In the genomic region with DNA sequence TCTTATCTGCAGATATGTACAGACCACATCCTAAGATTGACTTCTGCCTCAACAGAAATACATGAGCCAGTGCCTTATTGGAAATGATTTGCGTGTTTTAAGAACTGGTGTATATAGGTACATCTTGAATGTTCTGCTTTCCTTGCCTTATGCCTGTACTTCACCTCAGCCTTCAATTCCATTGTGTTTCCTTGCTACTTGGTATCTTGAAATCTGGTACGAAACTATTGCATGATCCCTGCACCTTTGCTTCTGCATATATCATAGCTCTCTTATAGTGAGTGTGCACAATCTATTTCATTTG, we compare ENCODE assay signal across 10 cellular contexts. TPM values are rescaled to one million over a fixed set of nuclear protein-coding genes. Genes with fewer than 3 reads are reported as not detected.
DNase-seq lines count a peak whose midpoint lies in the region; ATAC-seq, FAIRE-seq and TF ChIP-seq lines count a peak whose summit lies in the region.
"Had no signal": no experiment of that assay in that cellular context is flagged by ENCODE, and none has a peak within 500 bp of the region (broad histone marks: within the 10 kb centered on the region; RNA-seq: fewer than 3 reads in every experiment).

No MANE protein-coding gene starts in this region.

- TF ChIP-seq CTCF in GM12878 (IDR thresholded peaks at IDR 0.05 in 2 of 3, conservative IDR thresholded peaks at IDR 0.05 in 1 of 3; ENCODE audit: control insufficient read depth in 2 of 3, extremely low read depth in 1 of 3, insufficient read depth in 1 of 3, low read depth in 3 of 3, low read length in 3 of 3) = no peak

- H3K4me3 ChIP-seq in BLaER1 (peak overlapping the region; percentile 95), HUES64 (ENCODE audit: low read length) (peak overlapping the region; percentile 79), GM12878 (peak overlapping the region; percentile 80), mesendoderm (ENCODE audit: low read length) (peak overlapping the region; percentile 2)

- TF ChIP-seq RAD21 in GM12878 (IDR thresholded peaks at IDR 0.05; ENCODE audit: insufficient read depth, low read depth, low read length) = no peak

- H2AFZ ChIP-seq in GM12878 (ENCODE audit: control insufficient read depth, low read depth, low read length) = no peak overlapping the region

- peaks cover 7% of the 10 kb centered on the region for H3K79me1 ChIP-seq in mesendoderm (ENCODE audit: low read length)

- POLR2A ChIA-PET in GM12878 (lab: Charles Lee) = interaction anchor here (0.5 to 0.6 kb wide), 2 partner anchors 12 to 86 kb away, joined by 3 read pairs; no protein-coding TSS in a partner anchor

- H3K36me3 ChIP-seq in BLaER1 (peaks cover 51% of the 10 kb centered on the region), HUES64 (ENCODE audit: insufficient read depth, low read length) (0 out of 2 replicates have a peak, but pooled peaks cover 6% of the 10 kb centered on the region), GM12878 (ENCODE audit: control insufficient read depth in 2 of 2, insufficient read depth in 2 of 2, low read length in 1 of 2) (peaks cover 0 to 10% of the 10 kb centered on the region in 2 experiments; a peak in 2 of 4 replicates), mesendoderm (ENCODE audit: control insufficient read depth, insufficient read depth, low read length) (no peaks in the 10 kb centered on the region)

- H3K4ac ChIP-seq in mesendoderm (ENCODE audit: low read depth, low read length) = no peak overlapping the region

- H2BK5ac ChIP-seq in mesendoderm (ENCODE audit: low read length) = no peak overlapping the region

- peak overlapping the region; percentile 78 for H3K4me2 ChIP-seq in BLaER1
- H3K4me2 ChIP-seq in GM12878 (ENCODE audit: control insufficient read depth, insufficient read depth) = peak overlapping the region; percentile 80
- H3K4me2 ChIP-seq in mesendoderm (ENCODE audit: low read length) = peak overlapping the region; percentile 20

- DNase-seq in GM12878 (ENCODE audit: low read depth, low spot score) (no peak), mesendoderm (no peak), anterior cingulate cortex (lab: John Stamatoyannopoulos, UW) (no peak), ecto neural progenitor cell (ENCODE audit: low spot score) (no peak)
- DNase-seq: left colon had no signal

- peak overlapping the region; percentile 61 for H3K56ac ChIP-seq in mesendoderm (ENCODE audit: low read length)

- CTCF ChIA-PET in GM12878 (lab: Yijun Ruan, JAX) = no interaction called here

- H3K79me2 ChIP-seq in GM12878 (ENCODE audit: control insufficient read depth, insufficient read depth, low read length) (peaks cover 17% of the 10 kb centered on the region), mesendoderm (ENCODE audit: control insufficient read depth, insufficient read depth, low read length) (peaks cover 5% of the 10 kb centered on the region)

- H4K5ac ChIP-seq in mesendoderm (ENCODE audit: low read length) = no peak overlapping the region

- no peak overlapping the region for H2AK5ac ChIP-seq in mesendoderm (ENCODE audit: low read length)

- H2BK120ac ChIP-seq in mesendoderm (ENCODE audit: low read depth, low read length) = no peak overlapping the region

- FAIRE-seq in GM12878 (lab: Jason Lieb, UNC) = no peak
- FAIRE-seq: bronchial epithelial cell had no signal

- H3K27ac ChIP-seq in BLaER1 (no peak overlapping the region), HUES64 (ENCODE audit: low read depth, low read length) (no peak overlapping the region), GM12878 (ENCODE audit: control insufficient read depth, insufficient read depth) (no peak overlapping the region), mesendoderm (ENCODE audit: low read depth, low read length) (no peak overlapping the region)

- ATAC-seq in GM12878 (no peak), GM18858 (IDR thresholded peaks at IDR 0.05; ENCODE audit: unreplicated experiment) (no peak)
- ATAC-seq in activated CD4-positive, CD25-positive, alpha-beta regulatory T cell treated with anti-CD3 and anti-CD28 coated beads, Interleukin-2, amount 50 U/mL, for 24 hours = no peak

- intact Hi-C loops in GM12878 (cut with micrococcal nuclease; ENCODE audit: unreplicated experiment) = loop anchor here (5.0 kb wide), 3 partner anchors 75 to 350 kb away; no protein-coding TSS in a partner anchor

- no peaks in the 10 kb centered on the region for H4K20me1 ChIP-seq in BLaER1
- no peaks in the 10 kb centered on the region for H4K20me1 ChIP-seq in GM12878 (ENCODE audit: control insufficient read depth, insufficient read depth)

- no peak overlapping the region for H2BK15ac ChIP-seq in mesendoderm (replicated peaks; ENCODE audit: low read depth)

- H3K4me1 ChIP-seq in BLaER1 (peaks cover 27% of the 10 kb centered on the region), HUES64 (ENCODE audit: insufficient read depth, low read length) (0 out of 2 replicates have a peak, but pooled peaks cover 4% of the 10 kb centered on the region), GM12878 (ENCODE audit: control insufficient read depth, insufficient read depth, low read length) (peaks cover 4% of the 10 kb centered on the region), mesendoderm (ENCODE audit: control insufficient read depth, low read depth, low read length) (no peaks in the 10 kb centered on the region)

- 75% methylated on average over 2 of the region's 2 CpGs for WGBS in HUES64
- WGBS in GM12878 (ENCODE audit: insufficient coverage, insufficient replicate concordance, low lambda C conversion rate, missing lambda C conversion rate) = 100% methylated on average over 2 of the region's 2 CpGs
- no CpG with 5 or more reads among the region's 2 CpGs for WGBS in mesendoderm (ENCODE audit: extremely low coverage, insufficient coverage, low lambda C conversion rate)

- in situ Hi-C loops in GM12878 (cut with MboI) = loop anchor here (10.0 kb wide), 1 partner anchor 123 kb away; no protein-coding TSS in a partner anchor

- no peak overlapping the region for H3K23ac ChIP-seq in mesendoderm (ENCODE audit: low read length)

- TF ChIP-seq POLR2A in GM12878 (IDR thresholded peaks at IDR 0.05; ENCODE audit: low read depth, low read length) = no peak

- H3K9me3 ChIP-seq in BLaER1 (peaks cover 70% of the 10 kb centered on the region), HUES64 (ENCODE audit: insufficient read depth, low read depth, low read length) (no peaks in the 10 kb centered on the region), GM12878 (replicated peaks; ENCODE audit: control insufficient read depth, insufficient read depth, low read length) (peaks cover 8% of the 10 kb centered on the region)

- peak overlapping the region; percentile 95; the same call in 1 of the 2 replicates for H3K9ac ChIP-seq in BLaER1
- no peak overlapping the region for H3K9ac ChIP-seq in HUES64 (ENCODE audit: low read depth, low read length)
- H3K9ac ChIP-seq in GM12878 (ENCODE audit: control insufficient read depth, insufficient read depth, low read length) = no peak overlapping the region
- peak overlapping the region; percentile 65 for H3K9ac ChIP-seq in mesendoderm (ENCODE audit: low read length)

- no peak overlapping the region for H3K18ac ChIP-seq in mesendoderm (ENCODE audit: low read length)

- no peak overlapping the region for H4K8ac ChIP-seq in mesendoderm (ENCODE audit: low read depth, low read length)

- RAD21 ChIA-PET in GM12878 (lab: Charles Lee; ENCODE audit: unreplicated experiment) = interaction anchor here (0.7 to 1.8 kb wide), 2 partner anchors 90 to 350 kb away, joined by 3 to 4 read pairs; no protein-coding TSS in a partner anchor

- no TSS peak for BruUV-seq in GM12878 (replicated peaks; lab: Mats Ljungman, UMichigan)

- no peak for TF ChIP-seq EP300 in GM12878 (IDR thresholded peaks at IDR 0.05; ENCODE audit: borderline replicate concordance in 1 of 2, control insufficient read depth in 1 of 2, low read depth in 2 of 2, low read length in 2 of 2)

- no peaks in the 10 kb centered on the region for H3K27me3 ChIP-seq in BLaER1
- no peaks in the 10 kb centered on the region; the same call in 1 of the 2 replicates for H3K27me3 ChIP-seq in HUES64 (ENCODE audit: insufficient read depth, low read length)
- no peaks in the 10 kb centered on the region for H3K27me3 ChIP-seq in GM12878 (replicated peaks in 1 of 2; ENCODE audit: control insufficient read depth in 2 of 2, insufficient read depth in 2 of 2, low read length in 1 of 2)
- H3K27me3 ChIP-seq in mesendoderm (ENCODE audit: insufficient read depth, low read length, poor library complexity) = no peaks in the 10 kb centered on the region

- SMC1A ChIA-PET in GM12878 (lab: Charles Lee; ENCODE audit: uncharacterized antibody, unreplicated experiment) = interaction anchor here (1.2 to 1.8 kb wide), 3 partner anchors 70 to 130 kb away, joined by 3 to 6 read pairs (median 4); no protein-coding TSS in a partner anchor

TF ChIP-seq in GM12878, 131 proteins besides CTCF, POLR2A, EP300 and RAD21 (continues in another document):
- no peak for TF ChIP-seq ZNF217 (IDR thresholded peaks at IDR 0.05)
- TF ChIP-seq BCL11A (IDR thresholded peaks at IDR 0.05; ENCODE audit: low read depth, low read length) = no peak

RNA-seq across cellular contexts. Expression of a gene that starts 1.5 kb away (rescaled TPM):
- polyA plus RNA-seq in HUES64 (2013, experiment 1 of 2) = 17.4 TPM
- 19.9 TPM for polyA plus RNA-seq in HUES64 (2013, experiment 2 of 2)
- 162 and 180 TPM in 2 replicates for total RNA-seq in GM12878 (2013; cell fraction: nucleolus; rRNA removed)
- 31.6 and 41.5 TPM in 2 replicates for total RNA-seq in GM12878 (2014; rRNA removed)
- 31.4 and 32.7 TPM in 2 replicates for total RNA-seq in GM12878 (2014; rRNA removed; fragmentation: Illumina TruSeq; extraction: Trizol)
- 24.4 and 24.6 TPM in 2 replicates for total RNA-seq in GM12878 (2021)
- 94.0 TPM for polyA plus RNA-seq in GM12878 (2011; ENCODE audit: low read depth)
- polyA plus RNA-seq in GM12878 (2011; rRNA removed) = 82.1 and 120 TPM in 2 replicates
- polyA plus RNA-seq in GM12878 (2011; cell fraction: cytosol; rRNA removed) = 34.1 and 41.8 TPM in 2 replicates
- polyA plus RNA-seq in GM12878 (2011; cell fraction: nucleus; rRNA removed) = 80.6 and 81.9 TPM in 2 replicates
- 22.8 and 56.1 TPM in 2 replicates for polyA plus RNA-seq in GM12878 (2012)
- polyA plus RNA-seq in GM12878 (2014; fragmentation: Illumina TruSeq; extraction: Trizol) = 35.5 and 44.2 TPM in 2 replicates
- polyA plus RNA-seq in GM12878 (2014; fragmentation: Nextera tagmentation; extraction: Ambion mirVana) = 10 to 100 TPM; 67.9 to 75.2 TPM
- 36.3 and 46.7 TPM in 2 replicates for polyA plus RNA-seq in GM12878 (2014; rRNA removed)
- polyA plus RNA-seq in GM12878 (2016; fragmentation: Nextera tagmentation; extraction: Ambion mirVana) = 10 to 100 TPM; 57.1 to 58.3 TPM
- 66.5 and 116 TPM in 2 replicates for polyA minus RNA-seq in GM12878 (2011; rRNA and poly(A)+ RNA removed)
- polyA minus RNA-seq in GM12878 (2011; cell fraction: cytosol; rRNA and poly(A)+ RNA removed) = 7.8 and 8.3 TPM in 2 replicates
- 38.7 and 69.5 TPM in 2 replicates for polyA minus RNA-seq in GM12878 (2011; cell fraction: nucleus; rRNA and poly(A)+ RNA removed)
- polyA plus RNA-seq in mesendoderm (2013, experiment 1 of 2) = 35.4 TPM
- polyA plus RNA-seq in mesendoderm (2013, experiment 2 of 2) = 33.9 TPM

Comparison
In these comparisons a context has a peak if more than half of its experiments do, and no peak if none do; other contexts are left out.
1. H3K4me2 ChIP-seq: peak in every context shown above with its lines; median percentile 80 in GM12878; 78 in BLaER1; 20 in mesendoderm.
2. H3K4me3 ChIP-seq: peak in every context shown above with its lines; median percentile 95 in BLaER1; 80 in GM12878; 79 in HUES64; 2 in mesendoderm.
3. H3K9ac ChIP-seq: peak in BLaER1 (single experiment) and mesendoderm (single experiment); none in HUES64 (single experiment) and GM12878 (single experiment).